11 cellular contexts compared by ENCODE assay signal in the genomic region with DNA sequence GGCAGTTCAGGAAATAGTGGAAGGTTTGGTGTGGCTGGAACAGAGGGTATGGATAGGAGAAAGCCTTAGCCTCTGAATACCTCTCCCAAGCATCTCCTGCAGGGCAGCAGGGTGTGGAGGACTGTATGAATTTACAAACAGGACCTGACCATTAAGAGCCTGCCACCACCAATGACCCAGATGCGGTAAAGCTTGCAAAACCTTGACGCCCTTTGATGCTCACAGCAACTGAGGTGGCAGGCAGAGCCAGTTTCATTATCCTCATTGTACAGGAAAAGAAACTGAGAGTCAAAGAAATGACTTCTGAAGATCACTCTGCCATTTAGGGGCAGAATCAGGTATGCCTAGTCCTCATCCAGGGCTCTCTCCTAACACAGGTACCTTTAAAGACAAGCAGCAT. TPM values are rescaled to one million over a fixed set of nuclear protein-coding genes. Genes with fewer than 3 reads are reported as not detected.
DNase-seq lines count a peak whose midpoint lies in the region; ATAC-seq, FAIRE-seq and TF ChIP-seq lines count a peak whose summit lies in the region.
"Had no signal": no experiment of that assay in that cellular context is flagged by ENCODE, and none has a peak within 500 bp of the region (broad histone marks: within the 10 kb centered on the region; RNA-seq: fewer than 3 reads in every experiment).

No MANE protein-coding gene starts in this region.

- intact Hi-C loops in IMR-90 (cut with micrococcal nuclease) (no loop called here), K562 (cut with micrococcal nuclease) (no loop called here), psoas muscle (cut with DNase I) (no loop called here)
- intact Hi-C loops in CD8-positive, alpha-beta T cell (cut with DNase I, micrococcal nuclease) = no loop called here

- H2AK5ac ChIP-seq in IMR-90 (ENCODE audit: low read depth, low read length) = no peak overlapping the region

- peaks cover 23% of the 10 kb centered on the region for H3K4me1 Mint-ChIP-seq in activated CD8-positive, alpha-beta memory T cell treated with anti-CD3 and anti-CD28 coated beads, Interleukin-2, amount 10 ng/mL, durations not matched to agents 7 days and 5 days
- peaks cover 22% of the 10 kb centered on the region for H3K4me1 Mint-ChIP-seq in CD8-positive, alpha-beta T cell (ENCODE audit: low read depth)

- H3K14ac ChIP-seq in IMR-90 (replicated peaks; ENCODE audit: low read depth, low read length) = no peak overlapping the region

- no TSS peak for BruUV-seq in IMR-90 (replicated peaks; lab: Mats Ljungman, UMichigan)
- no TSS peak for BruUV-seq in K562 (replicated peaks; lab: Mats Ljungman, UMichigan)

- H3K4me2 ChIP-seq in IMR-90 (ENCODE audit: low read depth, low read length) (no peak overlapping the region; the same call in 1 of the 2 replicates), K562 (ENCODE audit: insufficient read depth, low read length) (peak overlapping the region; percentile 87; the same call in 1 of the 2 replicates)

- H2AK9ac ChIP-seq in IMR-90 (replicated peaks; ENCODE audit: low read depth, low read length, poor library complexity) = no peak overlapping the region

- 93% methylated on average over 2 of the region's 2 CpGs; no CpG with 5 or more reads in 1 of the 2 experiments for WGBS in IMR-90 (ENCODE audit: extremely low coverage in 2 of 2, insufficient read length in 1 of 2), 2 experiments
- WGBS in K562 (ENCODE audit: insufficient coverage, low coverage, missing lambda C conversion rate) = 100% methylated on average over 2 of the region's 2 CpGs
- 92 to 96% (median 95%) methylated on average over 2 of the region's 2 CpGs for WGBS in psoas muscle, 3 donors

- in situ Hi-C loops in IMR-90 (cut with MboI; ENCODE audit: low sequenced_read_pairs) = no loop called here
- in situ Hi-C loops in K562 (cut with MboI) = no loop called here

- dilution Hi-C loops in IMR-90 (cut with HindIII; ENCODE audit: low sequenced_read_pairs, unreplicated experiment) = no loop called here

- H3K9ac ChIP-seq in IMR-90 (ENCODE audit: low read depth, low read length) (0 out of 2 replicates have a peak overlapping the region, but pooled peaks have one; percentile 9), K562 (ENCODE audit: insufficient read depth in 1 of 2, low read depth in 2 of 2, low read length in 2 of 2) (peak overlapping the region in 1 of 2 experiments; percentile 3; a peak in 1 of 4 replicates)

- H3K9me3 Mint-ChIP-seq in activated CD8-positive, alpha-beta memory T cell treated with anti-CD3 and anti-CD28 coated beads, Interleukin-2, amount 10 ng/mL, durations not matched to agents 7 days and 5 days (ENCODE audit: low read depth) = no peaks in the 10 kb centered on the region
- H3K9me3 Mint-ChIP-seq in CD8-positive, alpha-beta T cell = no peaks in the 10 kb centered on the region

- H3K23ac ChIP-seq in IMR-90 (ENCODE audit: low read depth, low read length) = peak overlapping the region; percentile 39; the same call in 1 of the 2 replicates

- no peaks in the 10 kb centered on the region for H3K27me3 Mint-ChIP-seq in activated CD8-positive, alpha-beta memory T cell treated with anti-CD3 and anti-CD28 coated beads, Interleukin-2, amount 10 ng/mL, durations not matched to agents 7 days and 5 days
- no peaks in the 10 kb centered on the region for H3K27me3 Mint-ChIP-seq in CD8-positive, alpha-beta T cell (ENCODE audit: low read depth)

- no peak for TF ChIP-seq POLR2A in IMR-90 (IDR thresholded peaks at IDR 0.05; ENCODE audit: low read depth, low read length)
- no peak for TF ChIP-seq POLR2A in K562 (conservative IDR thresholded peaks at IDR 0.05)

- no peak overlapping the region for H4K5ac ChIP-seq in IMR-90 (ENCODE audit: low read depth, low read length)

- H3K4me3 ChIP-seq in IMR-90 (ENCODE audit: insufficient read depth, low read depth, low read length) (no peak overlapping the region), K562 (no peak overlapping the region), psoas muscle (peak overlapping the region; percentile 4)
- no peak overlapping the region for H3K4me3 ChIP-seq in CD8-positive, alpha-beta T cell (ENCODE audit: low read depth, low read length)

- no peak overlapping the region for H3K4me3 Mint-ChIP-seq in activated CD8-positive, alpha-beta memory T cell treated with anti-CD3 and anti-CD28 coated beads, Interleukin-2, amount 10 ng/mL, durations not matched to agents 7 days and 5 days
- H3K4me3 Mint-ChIP-seq in CD8-positive, alpha-beta T cell = no peak overlapping the region

- no peak overlapping the region for H4K8ac ChIP-seq in IMR-90 (ENCODE audit: low read depth in 2 of 2, low read length in 2 of 2)

- peaks cover 15 to 65% of the 10 kb centered on the region in 2 experiments for H3K79me1 ChIP-seq in IMR-90 (ENCODE audit: low read depth in 1 of 2, low read length in 2 of 2)

- no peak for FAIRE-seq in K562 (lab: Jason Lieb, UNC)

- CTCF ChIA-PET in activated CD8-positive, alpha-beta memory T cell treated with anti-CD3 and anti-CD28 coated beads, Interleukin-2, amount 10 ng/mL, durations not matched to agents 7 days and 5 days (lab: Charles Lee) = interaction anchor here (1.4 to 3.5 kb wide), 4 partner anchors 14 to 207 kb away, joined by 7 to 14 read pairs (median 10); no protein-coding TSS in a partner anchor
- CTCF ChIA-PET in IMR-90 (lab: Yijun Ruan, JAX) = no interaction called here
- CTCF ChIA-PET in K562 (lab: Yijun Ruan, JAX; ENCODE audit: low intra/inter-chr PET ratio) = interaction anchor here (0.6 to 0.7 kb wide), 2 partner anchors 97 to 349 kb away, joined by 3 read pairs; no protein-coding TSS in a partner anchor
- CTCF ChIA-PET in CD8-positive, alpha-beta T cell (lab: Charles Lee) = interaction anchor here (1.4 to 2.6 kb wide), 2 partner anchors 13 to 96 kb away, joined by 4 to 8 read pairs; no protein-coding TSS in a partner anchor

- H2AFZ ChIP-seq in IMR-90 (replicated peaks; ENCODE audit: low read length, poor library complexity) (no peak overlapping the region), K562 (ENCODE audit: low read depth, low read length) (no peak overlapping the region)

- no peak overlapping the region for H3K27ac Mint-ChIP-seq in activated CD8-positive, alpha-beta memory T cell treated with anti-CD3 and anti-CD28 coated beads, Interleukin-2, amount 10 ng/mL, durations not matched to agents 7 days and 5 days
- no peak overlapping the region for H3K27ac Mint-ChIP-seq in CD8-positive, alpha-beta T cell

- H3K36me3 ChIP-seq in IMR-90 (ENCODE audit: control insufficient read depth, insufficient read depth, low read length) (peaks cover 10% of the 10 kb centered on the region), K562 (ENCODE audit: control insufficient read depth, insufficient read depth, low read length) (peaks cover 48% of the 10 kb centered on the region), psoas muscle (ENCODE audit: insufficient read depth in 1 of 2, low read depth in 1 of 2) (peaks cover 2 to 22% of the 10 kb centered on the region in 2 donors)
- H3K36me3 ChIP-seq in CD8-positive, alpha-beta T cell (ENCODE audit: insufficient read depth, low read length) = no peaks in the 10 kb centered on the region

- no peak for TF ChIP-seq RAD21 in IMR-90 (IDR thresholded peaks at IDR 0.05; ENCODE audit: low read length)
- no peak for TF ChIP-seq RAD21 in K562 (CRISPR knock-in tag; conservative IDR thresholded peaks at IDR 0.05 in 1 of 2, IDR thresholded peaks at IDR 0.05 in 1 of 2)

- no peak overlapping the region; the same call in 1 of the 2 replicates for H3K27ac ChIP-seq in IMR-90 (ENCODE audit: insufficient read depth, low read length)
- H3K27ac ChIP-seq in K562 (ENCODE audit: extremely low read depth, low read depth, low read length) = no peak overlapping the region
- peak overlapping the region; percentile 46 for H3K27ac ChIP-seq in psoas muscle
- H3K27ac ChIP-seq in CD8-positive, alpha-beta T cell (ENCODE audit: low read depth, low read length) = no peak overlapping the region

- no peak overlapping the region for H4K91ac ChIP-seq in IMR-90 (ENCODE audit: insufficient read depth, low read depth, low read length)

- peaks cover 62% of the 10 kb centered on the region for H3K79me2 ChIP-seq in K562 (ENCODE audit: control insufficient read depth, insufficient read depth, low read length)

- H3K4me1 ChIP-seq in IMR-90 (ENCODE audit: control insufficient read depth, insufficient read depth, low read length) (peaks cover 19% of the 10 kb centered on the region), K562 (replicated peaks in 1 of 2; ENCODE audit: control insufficient read depth in 2 of 2, insufficient read depth in 2 of 2, low read length in 2 of 2) (peaks cover 20 to 26% of the 10 kb centered on the region in 2 experiments; a peak in 4 of 5 replicates), psoas muscle (peaks cover 46% of the 10 kb centered on the region)
- H3K4me1 ChIP-seq in CD8-positive, alpha-beta T cell (ENCODE audit: insufficient read depth, low read length) = peaks cover 31% of the 10 kb centered on the region

- H3K27me3 ChIP-seq in IMR-90 (ENCODE audit: control insufficient read depth, insufficient read depth, low read length) = no peaks in the 10 kb centered on the region
- H3K27me3 ChIP-seq in K562 (ENCODE audit: control insufficient read depth in 2 of 2, insufficient read depth in 2 of 2, low read length in 2 of 2) = no peaks in the 10 kb centered on the region
- H3K27me3 ChIP-seq in psoas muscle (ENCODE audit: insufficient read depth in 3 of 3, low read length in 2 of 3) = no peaks in the 10 kb centered on the region
- no peaks in the 10 kb centered on the region for H3K27me3 ChIP-seq in CD8-positive, alpha-beta T cell (ENCODE audit: insufficient read depth, low read length)

- POLR2A ChIA-PET in IMR-90 (lab: Charles Lee; ENCODE audit: unreplicated experiment) (no interaction called here), K562 (lab: Yijun Ruan, JAX) (no interaction called here)
- POLR2A ChIA-PET in CD8-positive, alpha-beta T cell (lab: Charles Lee) = no interaction called here

- no peak overlapping the region for H3K56ac ChIP-seq in IMR-90 (ENCODE audit: extremely low read depth, insufficient read depth, low read length)

- no peak overlapping the region for H2BK20ac ChIP-seq in IMR-90 (ENCODE audit: low read depth, low read length)

- TF ChIP-seq CTCF in IMR-90 (conservative IDR thresholded peaks at IDR 0.05; ENCODE audit: low read depth, low read length) (no peak), K562 (IDR thresholded peaks at IDR 0.05 in 2 of 3, conservative IDR thresholded peaks at IDR 0.05 in 1 of 3; ENCODE audit: insufficient read depth in 2 of 3, low read depth in 1 of 3, low read length in 3 of 3) (no peak), psoas muscle (IDR thresholded peaks at IDR 0.05) (no peak)
- TF ChIP-seq CTCF in CD8-positive, alpha-beta T cell (IDR thresholded peaks at IDR 0.05) = no peak

- peak; percentile 14 for ATAC-seq in activated CD8-positive, alpha-beta memory T cell treated with anti-CD3 and anti-CD28 coated beads, Interleukin-2, amount 10 ng/mL, durations not matched to agents 7 days and 5 days
- ATAC-seq in IMR-90 (ENCODE audit: low read depth) (no peak), K562 (no peak), psoas muscle (no peak)
- no peak for ATAC-seq in CD8-positive, alpha-beta T cell

- H3K4ac ChIP-seq in IMR-90 (ENCODE audit: low read depth, low read length) = 0 out of 2 replicates have a peak overlapping the region, but pooled peaks have one; percentile 29

- TF ChIP-seq EP300 in K562 (IDR thresholded peaks at IDR 0.05; ENCODE audit: low read length) = no peak

- no peak overlapping the region for H2BK15ac ChIP-seq in IMR-90 (ENCODE audit: low read depth, low read length)

- no peak overlapping the region for H3K18ac ChIP-seq in IMR-90 (ENCODE audit: low read depth, low read length)

- DNase-seq in activated CD8-positive, alpha-beta memory T cell treated with anti-CD3 and anti-CD28 coated beads, Interleukin-2, amount 10 ng/mL, durations not matched to agents 7 days and 5 days = peak; percentile 69
- DNase-seq in activated CD8-positive, alpha-beta memory T cell treated with anti-CD3 and anti-CD28 coated beads, Interleukin-2, amount 50 U/mL, for 4 hours = no peak
- DNase-seq in IMR-90 = no peak
- DNase-seq in K562 (ENCODE audit: extremely low read depth in 1 of 4, low spot score in 3 of 4) = no peak
- no peak for DNase-seq in psoas muscle
- no peak for DNase-seq in CD8-positive, alpha-beta T cell
- no peak for DNase-seq in middle frontal gyrus (ENCODE audit: extremely low spot score, low spot score)
- DNase-seq in D341Med (ENCODE audit: low spot score) = no peak
- DNase-seq: NK-92 treated with Interleukin-12 subunit alpha and Interleukin-12 subunit beta, amount 100 ng/mL, for 24 hours had no signal

- H4K20me1 ChIP-seq in IMR-90 (ENCODE audit: insufficient read depth, low read length) (peaks cover 53% of the 10 kb centered on the region), K562 (replicated peaks; ENCODE audit: control insufficient read depth, insufficient read depth, low read length) (peaks cover 16% of the 10 kb centered on the region; the same call in 1 of the 2 replicates)

- no peak overlapping the region for H2BK5ac ChIP-seq in IMR-90 (ENCODE audit: low read depth, low read length, poor library complexity, severe bottlenecking)

- H3K9me3 ChIP-seq in IMR-90 (ENCODE audit: control insufficient read depth, insufficient read depth, low read length) (no peaks in the 10 kb centered on the region), K562 (replicated peaks; ENCODE audit: control insufficient read depth, insufficient read depth, low read depth, low read length) (no peaks in the 10 kb centered on the region), psoas muscle (no peaks in the 10 kb centered on the region)
- H3K9me3 ChIP-seq in CD8-positive, alpha-beta T cell (ENCODE audit: low read length) = no peaks in the 10 kb centered on the region

- no peak overlapping the region for H2BK120ac ChIP-seq in IMR-90 (ENCODE audit: low read depth, low read length)

- H3K9me1 ChIP-seq in IMR-90 (ENCODE audit: insufficient read depth, low read length) (peaks cover 28% of the 10 kb centered on the region), K562 (ENCODE audit: control insufficient read depth, insufficient read depth, low read length) (no peaks in the 10 kb centered on the region)

- H3K36me3 Mint-ChIP-seq in activated CD8-positive, alpha-beta memory T cell treated with anti-CD3 and anti-CD28 coated beads, Interleukin-2, amount 10 ng/mL, durations not matched to agents 7 days and 5 days = peaks cover 12% of the 10 kb centered on the region
- H3K36me3 Mint-ChIP-seq in CD8-positive, alpha-beta T cell = peaks cover 21% of the 10 kb centered on the region

RNA-seq across cellular contexts. Expression of gene HM13, which starts 2.4 kb away (rescaled TPM):
- 100 to 1,000 TPM; 151 to 152 TPM for total RNA-seq in activated CD8-positive, alpha-beta memory T cell treated with anti-CD3 and anti-CD28 coated beads, Interleukin-2, amount 10 ng/mL, durations not matched to agents 7 days and 5 days
- total RNA-seq in IMR-90 (2012; rRNA removed) (46.7 and 53.2 TPM in 2 replicates), K562 (2014; rRNA removed) (42.0 and 64.1 TPM in 2 replicates), K562 (2014; rRNA removed; fragmentation: Illumina TruSeq; extraction: Trizol) (61.7 and 62.1 TPM in 2 replicates), K562 (2015; rRNA removed; fragmentation: Illumina TruSeq; extraction: Trizol) (74.5 and 74.8 TPM in 2 replicates), K562 (2021) (136 and 146 TPM in 2 replicates), psoas muscle (10 to 100 TPM; 32.4 to 62.5 (median 49.2) TPM)
- polyA plus RNA-seq in IMR-90 (2012; rRNA removed) (203 and 207 TPM in 2 replicates), K562 (2011; rRNA removed) (112 and 125 TPM in 2 replicates), K562 (2014; fragmentation: Illumina TruSeq; extraction: Trizol) (98.4 and 102 TPM in 2 replicates), K562 (2014; fragmentation: Nextera tagmentation; extraction: Ambion mirVana) (10 to 100 TPM in 1 of 2 experiments, 1 to 10 TPM in 1; 7.7 to 17.9 TPM), K562 (2014; rRNA removed) (99.6 and 111 TPM in 2 replicates), psoas muscle (100 to 1,000 TPM in 1 of 3 donors, 10 to 100 TPM in 2; 44.0 to 112 (median 48.4) TPM)
- 159 and 176 TPM in 2 replicates for polyA plus RNA-seq in IMR-90 (2012; cell fraction: cytosol; rRNA removed)
- 138 and 153 TPM in 2 replicates for polyA plus RNA-seq in IMR-90 (2012; cell fraction: nucleus; rRNA removed; ENCODE audit: low replicate concordance)
- 232 and 437 TPM in 2 replicates for total RNA-seq in K562 (2011; cell fraction: chromatin; rRNA removed; ENCODE audit: low replicate concordance)
- total RNA-seq in K562 (2011; cell fraction: nucleolus; rRNA removed) = 349 and 425 TPM in 2 replicates
- 318 and 321 TPM in 2 replicates for total RNA-seq in K562 (2011; cell fraction: nucleoplasm; rRNA removed)
- polyA plus RNA-seq in K562 (2011; cell fraction: cytosol; rRNA removed) = 90.7 and 156 TPM in 2 replicates
- polyA plus RNA-seq in K562 (2011; cell fraction: nucleus; rRNA removed) = 116 and 132 TPM in 2 replicates
- polyA plus RNA-seq in K562 (2012) = 109 and 181 TPM in 2 replicates
- 83.1 and 88.4 TPM in 2 replicates for polyA minus RNA-seq in K562 (2011; rRNA and poly(A)+ RNA removed)
- 81.1 and 84.3 TPM in 2 replicates for polyA minus RNA-seq in K562 (2011; cell fraction: cytosol; rRNA and poly(A)+ RNA removed)
- 65.8 and 88.5 TPM in 2 replicates for polyA minus RNA-seq in K562 (2011; cell fraction: nucleus; rRNA and poly(A)+ RNA removed)
- total RNA-seq in CD8-positive, alpha-beta T cell = 100 to 1,000 TPM; 106 to 107 TPM

RNA-seq across cellular contexts. Expression of gene REM1, which starts 41.6 kb away (rescaled TPM):
- not detected for total RNA-seq in activated CD8-positive, alpha-beta memory T cell treated with anti-CD3 and anti-CD28 coated beads, Interleukin-2, amount 10 ng/mL, durations not matched to agents 7 days and 5 days
- total RNA-seq in IMR-90 (2012; rRNA removed) (not detected in 2 replicates), K562 (2014; rRNA removed) (not detected in 2 replicates), K562 (2014; rRNA removed; fragmentation: Illumina TruSeq; extraction: Trizol) (not detected in 2 replicates), K562 (2015; rRNA removed; fragmentation: Illumina TruSeq; extraction: Trizol) (not detected in 2 replicates), K562 (2021) (not detected in 2 replicates), psoas muscle (1 to 10 TPM in 2 of 4 donors, under 1 TPM in 2; 0.91 to 2.0 (median 0.97) TPM)
- polyA plus RNA-seq in IMR-90 (2012; rRNA removed) (not detected in 2 replicates), K562 (2011; rRNA removed) (not detected in 2 replicates), K562 (2014; fragmentation: Illumina TruSeq; extraction: Trizol) (not detected in 2 replicates), K562 (2014; fragmentation: Nextera tagmentation; extraction: Ambion mirVana) (not detected), K562 (2014; rRNA removed) (not detected in 2 replicates), psoas muscle (1 to 10 TPM in 2 of 3 donors, under 1 TPM in 1; 0.93 to 2.8 (median 1.4) TPM)
- not detected in 2 replicates for polyA plus RNA-seq in IMR-90 (2012; cell fraction: cytosol; rRNA removed)
- polyA plus RNA-seq in IMR-90 (2012; cell fraction: nucleus; rRNA removed; ENCODE audit: low replicate concordance) = not detected in 2 replicates
- not detected in 2 replicates for total RNA-seq in K562 (2011; cell fraction: chromatin; rRNA removed; ENCODE audit: low replicate concordance)
- total RNA-seq in K562 (2011; cell fraction: nucleolus; rRNA removed) = not detected in 2 replicates
- total RNA-seq in K562 (2011; cell fraction: nucleoplasm; rRNA removed) = not detected in 2 replicates
- not detected in 2 replicates for polyA plus RNA-seq in K562 (2011; cell fraction: cytosol; rRNA removed)
- polyA plus RNA-seq in K562 (2011; cell fraction: nucleus; rRNA removed) = not detected in 2 replicates
- not detected in 2 replicates for polyA plus RNA-seq in K562 (2012)
- not detected in 2 replicates for polyA minus RNA-seq in K562 (2011; rRNA and poly(A)+ RNA removed)
- not detected in 2 replicates for polyA minus RNA-seq in K562 (2011; cell fraction: cytosol; rRNA and poly(A)+ RNA removed)
- not detected in 2 replicates for polyA minus RNA-seq in K562 (2011; cell fraction: nucleus; rRNA and poly(A)+ RNA removed)
- not detected for total RNA-seq in CD8-positive, alpha-beta T cell
- total RNA-seq: cerebellum; T-helper 2 cell treated with Interferon-gamma antibody and Interleukin-4, amounts not matched to agents 100 ng/mL and 5 ng/mL, for 36 hours had no signal

RNA-seq across cellular contexts. Expression of gene DEFB124, which starts 41.7 kb away (rescaled TPM):
- total RNA-seq in activated CD8-positive, alpha-beta memory T cell treated with anti-CD3 and anti-CD28 coated beads, Interleukin-2, amount 10 ng/mL, durations not matched to agents 7 days and 5 days = not detected
- total RNA-seq in IMR-90 (2012; rRNA removed) = not detected in 2 replicates
- polyA plus RNA-seq in IMR-90 (2012; rRNA removed) = not detected in 2 replicates
- not detected in 2 replicates for polyA plus RNA-seq in IMR-90 (2012; cell fraction: cytosol; rRNA removed)
- not detected in 2 replicates for polyA plus RNA-seq in IMR-90 (2012; cell fraction: nucleus; rRNA removed; ENCODE audit: low replicate concordance)
- not detected in 2 replicates for total RNA-seq in K562 (2011; cell fraction: chromatin; rRNA removed; ENCODE audit: low replicate concordance)
- not detected in 2 replicates for total RNA-seq in K562 (2011; cell fraction: nucleolus; rRNA removed)
- not detected in 2 replicates for total RNA-seq in K562 (2011; cell fraction: nucleoplasm; rRNA removed)
- total RNA-seq in K562 (2014; rRNA removed) = not detected in 2 replicates
- not detected in 2 replicates for total RNA-seq in K562 (2014; rRNA removed; fragmentation: Illumina TruSeq; extraction: Trizol)
- not detected in 2 replicates for total RNA-seq in K562 (2015; rRNA removed; fragmentation: Illumina TruSeq; extraction: Trizol)
- total RNA-seq in K562 (2021) = not detected in 2 replicates
- polyA plus RNA-seq in K562 (2011; rRNA removed) = not detected in 2 replicates
- not detected in 2 replicates for polyA plus RNA-seq in K562 (2011; cell fraction: cytosol; rRNA removed)
- not detected in 2 replicates for polyA plus RNA-seq in K562 (2011; cell fraction: nucleus; rRNA removed)
- not detected in 2 replicates for polyA plus RNA-seq in K562 (2012)
- polyA plus RNA-seq in K562 (2014; fragmentation: Illumina TruSeq; extraction: Trizol) = not detected in 2 replicates
- not detected for polyA plus RNA-seq in K562 (2014; fragmentation: Nextera tagmentation; extraction: Ambion mirVana)
- not detected in 2 replicates for polyA plus RNA-seq in K562 (2014; rRNA removed)
- polyA minus RNA-seq in K562 (2011; rRNA and poly(A)+ RNA removed) = not detected in 2 replicates
- polyA minus RNA-seq in K562 (2011; cell fraction: cytosol; rRNA and poly(A)+ RNA removed) = not detected in 2 replicates
- not detected in 2 replicates for polyA minus RNA-seq in K562 (2011; cell fraction: nucleus; rRNA and poly(A)+ RNA removed)
- total RNA-seq in psoas muscle = not detected
- under 1 TPM in 1 of 3 donors, not detected in 2; 0.18 TPM for polyA plus RNA-seq in psoas muscle
- total RNA-seq in CD8-positive, alpha-beta T cell = not detected
- total RNA-seq: cerebellum; T-helper 2 cell treated with Interferon-gamma antibody and Interleukin-4, amounts not matched to agents 100 ng/mL and 5 ng/mL, for 36 hours had no signal
